In genomic region chr6:140572129-140572528, GRCh38 we compare ENCODE assay signal across 11 cellular contexts.
A peak's percentile ranks its signal among the peaks of the same experiment; 100 is the strongest.
DNase-seq lines count a peak whose midpoint lies in the region; ATAC-seq, FAIRE-seq and TF ChIP-seq lines count a peak whose summit lies in the region.
"Had no signal": no experiment of that assay in that cellular context is flagged by ENCODE, and none has a peak within 500 bp of the region (broad histone marks: within the 10 kb centered on the region; RNA-seq: fewer than 3 reads in every experiment).

No MANE protein-coding gene starts in this region.

- in situ Hi-C loops in IMR-90 (cut with MboI; ENCODE audit: low sequenced_read_pairs), result no loop called here

- H3K56ac ChIP-seq in IMR-90 (ENCODE audit: extremely low read depth, insufficient read depth, low read length), result peak overlapping the region; percentile 95

- peak overlapping the region; percentile 98 for H2BK120ac ChIP-seq in IMR-90 (ENCODE audit: low read depth, low read length)

- 0 out of 4 replicates have a peak, but pooled peaks cover 0 to 4% of the 10 kb centered on the region in 2 experiments for H3K79me1 ChIP-seq in IMR-90 (ENCODE audit: low read depth in 1 of 2, low read length in 2 of 2)

- H3K79me2 ChIP-seq in hepatocyte, result no peaks in the 10 kb centered on the region

- peak overlapping the region; percentile 96 for H2BK5ac ChIP-seq in IMR-90 (ENCODE audit: low read depth, low read length, poor library complexity, severe bottlenecking)

- H4K8ac ChIP-seq in IMR-90 (ENCODE audit: low read depth in 2 of 2, low read length in 2 of 2), result peak overlapping the region; percentile 45 to 92; a peak in 3 of 4 replicates

- peak overlapping the region; percentile 63; the same call in 2 of the 3 replicates for H2BK15ac ChIP-seq in IMR-90 (ENCODE audit: low read depth, low read length)

- peak; percentile 93 for ATAC-seq in IMR-90 (ENCODE audit: low read depth)
- ATAC-seq in GM18505 (IDR thresholded peaks at IDR 0.05; ENCODE audit: unreplicated experiment), result no peak

- FAIRE-seq in islet of Langerhans (lab: Jason Lieb, UNC), result peak; percentile 33

- peaks cover 4% of the 10 kb centered on the region; the same call in 1 of the 2 replicates for H3K4me1 ChIP-seq in IMR-90 (ENCODE audit: control insufficient read depth, insufficient read depth, low read length)
- no peaks in the 10 kb centered on the region for H3K4me1 ChIP-seq in hepatocyte (ENCODE audit: insufficient read depth)
- H3K4me1 ChIP-seq in vagina, result peaks cover 12% of the 10 kb centered on the region

- H3K36me3 ChIP-seq in IMR-90 (ENCODE audit: control insufficient read depth, insufficient read depth, low read length) (no peaks in the 10 kb centered on the region), hepatocyte (replicated peaks; ENCODE audit: insufficient read depth, low read depth) (no peaks in the 10 kb centered on the region), vagina (no peaks in the 10 kb centered on the region)
- H3K36me3 ChIP-seq: thyroid gland had no signal

- H3K27me3 ChIP-seq in IMR-90 (ENCODE audit: control insufficient read depth, insufficient read depth, low read length), result no peaks in the 10 kb centered on the region
- no peaks in the 10 kb centered on the region for H3K27me3 ChIP-seq in hepatocyte
- no peaks in the 10 kb centered on the region for H3K27me3 ChIP-seq in vagina
- H3K27me3 ChIP-seq: thyroid gland had no signal

- POLR2A ChIA-PET in IMR-90 (lab: Charles Lee; ENCODE audit: unreplicated experiment), result interaction anchor here (1.1 kb wide), 1 partner anchor 34 kb away, joined by 4 read pairs; no protein-coding TSS in a partner anchor

- peak overlapping the region; percentile 87; the same call in 1 of the 2 replicates for H3K23ac ChIP-seq in IMR-90 (ENCODE audit: low read depth, low read length)

- no peak overlapping the region for H2AK9ac ChIP-seq in IMR-90 (replicated peaks; ENCODE audit: low read depth, low read length, poor library complexity)

- H2AK5ac ChIP-seq in IMR-90 (ENCODE audit: low read depth, low read length), result no peak overlapping the region

- H2AFZ ChIP-seq in IMR-90 (replicated peaks; ENCODE audit: low read length, poor library complexity), result no peak overlapping the region
- H2AFZ ChIP-seq in hepatocyte, result no peak overlapping the region

- H3K4me2 ChIP-seq in IMR-90 (ENCODE audit: low read depth, low read length) (peak overlapping the region; percentile 27; the same call in 1 of the 2 replicates), hepatocyte (no peak overlapping the region)

- H3K9ac ChIP-seq in IMR-90 (ENCODE audit: low read depth, low read length), result no peak overlapping the region

- H2BK20ac ChIP-seq in IMR-90 (ENCODE audit: low read depth, low read length), result peak overlapping the region; percentile 99

- CTCF ChIA-PET in IMR-90 (lab: Yijun Ruan, JAX), result interaction anchor here (0.7 kb wide), 1 partner anchor 85 kb away, joined by 3 read pairs; no protein-coding TSS in a partner anchor

- DNase-seq in AG09319 (ENCODE audit: extremely low read depth, low read depth), result peak; percentile 87
- peak; percentile 96 for DNase-seq in IMR-90
- peak; percentile 84 for DNase-seq in amniotic stem cell (lab: John Stamatoyannopoulos, UW)
- DNase-seq in hepatocyte (ENCODE audit: low spot score), result no peak
- DNase-seq in vagina (ENCODE audit: extremely low spot score in 2 of 2), result no peak
- no peak for DNase-seq in effector CD4-positive, alpha-beta T cell
- DNase-seq: activated CD4-positive, CD25-positive, alpha-beta regulatory T cell treated with anti-CD3 and anti-CD28 coated beads, Interleukin-2, amount 50 U/mL, for 72 hours; DMS 273 treated with DMSO at 0.1 percent for 48 hours; thyroid gland had no signal

- intact Hi-C loops in IMR-90 (cut with micrococcal nuclease) (no loop called here), vagina (cut with DNase I) (no loop called here)

- TF ChIP-seq RAD21 in IMR-90 (IDR thresholded peaks at IDR 0.05; ENCODE audit: low read length), result peak; percentile 12; the same call in 1 of the 2 replicates

- WGBS in IMR-90 (ENCODE audit: extremely low coverage in 2 of 2, insufficient read length in 1 of 2), 2 experiments, result no CpG with 5 or more reads among the region's 3 CpGs
- WGBS in hepatocyte (ENCODE audit: low lambda C conversion rate, missing lambda C conversion rate), result 82% methylated on average over 3 of the region's 3 CpGs

- H3K9me3 ChIP-seq in IMR-90 (ENCODE audit: control insufficient read depth, insufficient read depth, low read length) (no peaks in the 10 kb centered on the region), hepatocyte (ENCODE audit: low read depth) (no peaks in the 10 kb centered on the region), vagina (no peaks in the 10 kb centered on the region)
- H3K9me3 ChIP-seq: thyroid gland had no signal

- H3K4ac ChIP-seq in IMR-90 (ENCODE audit: low read depth, low read length), result peak overlapping the region; percentile 96; the same call in 1 of the 2 replicates

- peak overlapping the region; percentile 74; the same call in 1 of the 2 replicates for H3K18ac ChIP-seq in IMR-90 (ENCODE audit: low read depth, low read length)

- TF ChIP-seq CTCF in AG09319 (IDR thresholded peaks at IDR 0.05; ENCODE audit: low read depth, low read length), result no peak
- no peak for TF ChIP-seq CTCF in IMR-90 (conservative IDR thresholded peaks at IDR 0.05; ENCODE audit: low read depth, low read length)
- no peak for TF ChIP-seq CTCF in hepatocyte (IDR thresholded peaks at IDR 0.05; ENCODE audit: poor library complexity)
- no peak for TF ChIP-seq CTCF in vagina (IDR thresholded peaks at IDR 0.05)

- H3K9me2 ChIP-seq in hepatocyte (replicated peaks; ENCODE audit: insufficient read depth), result no peaks in the 10 kb centered on the region

- H3K27ac ChIP-seq in IMR-90 (ENCODE audit: insufficient read depth, low read length) (no peak overlapping the region), hepatocyte (no peak overlapping the region), vagina (no peak overlapping the region)
- H3K27ac ChIP-seq: thyroid gland had no signal

- H3K14ac ChIP-seq in IMR-90 (replicated peaks; ENCODE audit: low read depth, low read length), result peak overlapping the region; percentile 99; the same call in 1 of the 2 replicates

- H3K9me1 ChIP-seq in IMR-90 (ENCODE audit: insufficient read depth, low read length), result no peaks in the 10 kb centered on the region

- TF ChIP-seq POLR2A in IMR-90 (IDR thresholded peaks at IDR 0.05; ENCODE audit: low read depth, low read length) (no peak), vagina (IDR thresholded peaks at IDR 0.05) (no peak), GM18505 (IDR thresholded peaks at IDR 0.05; ENCODE audit: borderline replicate concordance, extremely low read depth, insufficient read depth, insufficient read length) (no peak)

- H3K4me3 ChIP-seq in IMR-90 (ENCODE audit: insufficient read depth, low read depth, low read length), result no peak overlapping the region
- H3K4me3 ChIP-seq in hepatocyte, result no peak overlapping the region
- no peak overlapping the region for H3K4me3 ChIP-seq in vagina
- H3K4me3 ChIP-seq: thyroid gland had no signal

- dilution Hi-C loops in IMR-90 (cut with HindIII; ENCODE audit: low sequenced_read_pairs, unreplicated experiment), result no loop called here

- H4K20me1 ChIP-seq in IMR-90 (ENCODE audit: insufficient read depth, low read length) (no peaks in the 10 kb centered on the region), hepatocyte (ENCODE audit: insufficient read depth, poor library complexity, severe bottlenecking) (no peaks in the 10 kb centered on the region)

- H4K91ac ChIP-seq in IMR-90 (ENCODE audit: insufficient read depth, low read depth, low read length), result peak overlapping the region; percentile 85

- BruUV-seq in IMR-90 (replicated peaks; lab: Mats Ljungman, UMichigan), result no TSS peak

- H4K5ac ChIP-seq in IMR-90 (ENCODE audit: low read depth, low read length), result peak overlapping the region; percentile 73; the same call in 1 of the 2 replicates

TF ChIP-seq in IMR-90, 13 proteins besides CTCF, POLR2A, EP300 and RAD21:
- TF ChIP-seq BHLHE40 (IDR thresholded peaks at IDR 0.05; ENCODE audit: low read depth, low read length) (no peak), FOS (IDR thresholded peaks at IDR 0.05; ENCODE audit: low read depth, low read length) (0 out of 2 replicates have a peak, but pooled peaks have one; percentile 34), SMC3 (IDR thresholded peaks at IDR 0.05; ENCODE audit: low read depth, low read length) (no peak), NFE2L2 (IDR thresholded peaks at IDR 0.05; ENCODE audit: low read depth, low read length) (peak; percentile 79), MAFK (IDR thresholded peaks at IDR 0.05; ENCODE audit: low read depth, low read length) (peak; percentile 39), USF2 (IDR thresholded peaks at IDR 0.05; ENCODE audit: low read depth, low read length) (no peak), ELK1 (IDR thresholded peaks at IDR 0.05; ENCODE audit: borderline replicate concordance, low read depth, low read length) (no peak), CHD1 (IDR thresholded peaks at IDR 0.05; ENCODE audit: low read depth, low read length) (no peak), MAZ (IDR thresholded peaks at IDR 0.05; ENCODE audit: borderline replicate concordance, low read depth, low read length) (no peak), RCOR1 (IDR thresholded peaks at IDR 0.05; ENCODE audit: insufficient replicate concordance, low read length) (no peak), RFX5 (IDR thresholded peaks at IDR 0.05; ENCODE audit: low read depth, low read length) (no peak), MXI1 (IDR thresholded peaks at IDR 0.05; ENCODE audit: borderline replicate concordance, low read depth, low read length) (no peak), CEBPB (IDR thresholded peaks at IDR 0.05; ENCODE audit: low read depth, low read length) (peak; percentile 79)

Comparison
In these comparisons a context has a peak if more than half of its experiments do, and no peak if none do; other contexts are left out.
1. DNase-seq: peak in AG09319 (single experiment), IMR-90 (single experiment) and amniotic stem cell (single experiment); none in hepatocyte (single experiment), vagina (0 of 2) and effector CD4-positive, alpha-beta T cell (single experiment).